In the genomic region with DNA sequence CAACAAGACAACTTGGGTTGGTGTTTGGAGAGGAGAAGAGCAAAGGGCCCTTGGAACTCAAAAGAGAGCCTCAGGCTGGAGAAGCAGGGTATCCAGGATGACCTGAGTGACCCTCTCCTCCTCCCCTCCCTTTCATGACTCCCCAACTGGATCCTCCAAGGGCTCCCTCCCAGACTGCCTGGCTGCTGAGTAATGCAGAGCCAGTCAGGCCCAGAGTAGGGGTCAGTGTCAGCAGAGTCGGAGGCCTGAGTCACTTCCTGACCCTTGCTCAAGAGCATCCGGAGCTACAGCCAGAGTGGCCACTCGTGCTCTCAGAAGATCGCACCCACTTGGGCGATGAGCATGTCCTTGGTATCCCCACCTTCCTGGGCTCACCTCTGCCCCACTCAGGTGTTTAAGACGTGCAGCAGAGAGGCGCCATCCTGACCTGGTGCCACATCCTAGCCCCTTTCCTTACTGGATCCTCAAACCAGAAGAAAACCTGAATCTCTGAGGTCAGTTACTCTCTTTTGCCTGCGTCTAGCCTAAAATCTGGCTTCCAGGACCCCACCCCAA, we compare ENCODE assay signal across 12 cellular contexts. TPM values are rescaled to one million over a fixed set of nuclear protein-coding genes. Genes with fewer than 3 reads are reported as not detected.
A peak's percentile ranks its signal among the peaks of the same experiment; 100 is the strongest.
DNase-seq lines count a peak whose midpoint lies in the region; ATAC-seq and TF ChIP-seq lines count a peak whose summit lies in the region.
"Had no signal": no experiment of that assay in that cellular context is flagged by ENCODE, and none has a peak within 500 bp of the region (broad histone marks: within the 10 kb centered on the region; RNA-seq: fewer than 3 reads in every experiment).

No MANE protein-coding gene starts in this region.

- H3K4me3 Mint-ChIP-seq in stimulated activated memory B cell treated with anti-CD40 and anti-IgM and Interleukin-4, amounts not matched to agents 10 μg/mL and 1 μg/mL and 100 μg/mL, for 72 hours, result no peak overlapping the region
- H3K4me3 Mint-ChIP-seq: activated CD8-positive, alpha-beta memory T cell treated with anti-CD3 and anti-CD28 coated beads, Interleukin-2, amount 10 ng/mL, durations not matched to agents 7 days and 5 days; neural progenitor cell had no signal

- DNase-seq in AG09309 (ENCODE audit: low read depth) (peak; percentile 48), M059J (ENCODE audit: low read depth) (peak; percentile 98), dermis microvascular lymphatic vessel endothelial cell (ENCODE audit: low read depth in 2 of 2) (peak; percentile 37 to 88), lung (ENCODE audit: low spot score) (peak; percentile 80), SHP77 treated with DMSO at 0.1 percent for 48 hours (lab: John Stamatoyannopoulos, UW) (no peak), NCI-H2171 treated with DMSO at 0.1 percent for 48 hours (lab: John Stamatoyannopoulos, UW) (no peak), OCI-M1 (lab: John Stamatoyannopoulos, UW) (no peak)
- DNase-seq: activated CD8-positive, alpha-beta memory T cell treated with anti-CD3 and anti-CD28 coated beads, Interleukin-2, amount 10 ng/mL, durations not matched to agents 7 days and 5 days; DND-41; effector CD4-positive, alpha-beta T cell had no signal

- no peak overlapping the region for H3K27ac Mint-ChIP-seq in stimulated activated memory B cell treated with anti-CD40 and anti-IgM and Interleukin-4, amounts not matched to agents 10 μg/mL and 1 μg/mL and 100 μg/mL, for 72 hours
- H3K27ac Mint-ChIP-seq: neural progenitor cell had no signal

- H3K36me3 ChIP-seq in lung (ENCODE audit: control insufficient read depth in 2 of 2, insufficient read depth in 2 of 2, low read length in 2 of 2), result no peaks in the 10 kb centered on the region
- H3K36me3 ChIP-seq: neural progenitor cell had no signal

- H3K4me3 ChIP-seq in AG09309 (ENCODE audit: control insufficient read depth, low read depth, low read length) (no peak overlapping the region), lung (no peak overlapping the region)
- H3K4me3 ChIP-seq: neural progenitor cell had no signal

- H3K27me3 ChIP-seq in lung (ENCODE audit: control insufficient read depth, insufficient read depth), result no peaks in the 10 kb centered on the region

- no peaks in the 10 kb centered on the region for H3K27me3 Mint-ChIP-seq in stimulated activated memory B cell treated with anti-CD40 and anti-IgM and Interleukin-4, amounts not matched to agents 10 μg/mL and 1 μg/mL and 100 μg/mL, for 72 hours
- H3K27me3 Mint-ChIP-seq: activated CD8-positive, alpha-beta memory T cell treated with anti-CD3 and anti-CD28 coated beads, Interleukin-2, amount 10 ng/mL, durations not matched to agents 7 days and 5 days had no signal

- H3K4me1 Mint-ChIP-seq in stimulated activated memory B cell treated with anti-CD40 and anti-IgM and Interleukin-4, amounts not matched to agents 10 μg/mL and 1 μg/mL and 100 μg/mL, for 72 hours, result peaks cover 52% of the 10 kb centered on the region

- no peaks in the 10 kb centered on the region for H3K9me3 Mint-ChIP-seq in stimulated activated memory B cell treated with anti-CD40 and anti-IgM and Interleukin-4, amounts not matched to agents 10 μg/mL and 1 μg/mL and 100 μg/mL, for 72 hours
- H3K9me3 Mint-ChIP-seq: neural progenitor cell had no signal

- peak; percentile 45 for ATAC-seq in lung (ENCODE audit: insufficient read depth, low FRiP score)
- ATAC-seq in stimulated activated memory B cell treated with anti-CD40 and anti-IgM and Interleukin-4, amounts not matched to agents 10 μg/mL and 1 μg/mL and 100 μg/mL, for 72 hours, result no peak
- ATAC-seq: activated CD8-positive, alpha-beta memory T cell treated with anti-CD3 and anti-CD28 coated beads, Interleukin-2, amount 10 ng/mL, durations not matched to agents 7 days and 5 days had no signal

- H3K4me1 ChIP-seq in lung (ENCODE audit: control insufficient read depth in 2 of 2, insufficient read depth in 2 of 2, low read length in 2 of 2), result peaks cover 0 to 37% of the 10 kb centered on the region in 2 donors

- 56 to 60% methylated on average over 8 of the region's 8 CpGs for WGBS in lung, 2 donors

- peak overlapping the region in 1 of 2 donors; percentile 37 for H3K27ac ChIP-seq in lung (ENCODE audit: low read depth in 1 of 2, low read length in 1 of 2)
- H3K27ac ChIP-seq: neural progenitor cell had no signal

- no peaks in the 10 kb centered on the region for H3K36me3 Mint-ChIP-seq in stimulated activated memory B cell treated with anti-CD40 and anti-IgM and Interleukin-4, amounts not matched to agents 10 μg/mL and 1 μg/mL and 100 μg/mL, for 72 hours
- H3K36me3 Mint-ChIP-seq: activated CD8-positive, alpha-beta memory T cell treated with anti-CD3 and anti-CD28 coated beads, Interleukin-2, amount 10 ng/mL, durations not matched to agents 7 days and 5 days; neural progenitor cell had no signal

- no peaks in the 10 kb centered on the region for H3K9me3 ChIP-seq in lung (ENCODE audit: control insufficient read depth in 2 of 2, insufficient read depth in 1 of 2, low read length in 1 of 2)

- TF ChIP-seq CTCF in AG09309 (IDR thresholded peaks at IDR 0.05; ENCODE audit: control insufficient read depth, insufficient read depth, low read depth, low read length, missing control alignments) (no peak), lung (IDR thresholded peaks at IDR 0.05; ENCODE audit: control extremely low read depth, extremely low read depth) (no peak)

RNA-seq across cellular contexts. Expression of a gene that starts 2.8 kb away (rescaled TPM):
- 1.8 and 4.0 TPM in 2 replicates for total RNA-seq in M059J (2014; rRNA removed; shearing (Covaris generic))
- 3.9 and 7.0 TPM in 2 replicates for total RNA-seq in dermis microvascular lymphatic vessel endothelial cell
- 10 to 100 TPM; 29.9 to 73.3 TPM for total RNA-seq in lung
- 10 to 100 TPM; 42.2 to 58.9 TPM for polyA plus RNA-seq in lung

Comparison
In these comparisons a context has a peak if more than half of its experiments do, and no peak if none do; other contexts are left out.
1. DNase-seq: peak in AG09309 (single experiment), M059J (single experiment), dermis microvascular lymphatic vessel endothelial cell (2 of 2) and lung (single experiment); none in SHP77 treated with DMSO at 0.1 percent for 48 hours (single experiment), NCI-H2171 treated with DMSO at 0.1 percent for 48 hours (single experiment) and OCI-M1 (single experiment).